8 cellular contexts compared by ENCODE assay signal in the genomic region with DNA sequence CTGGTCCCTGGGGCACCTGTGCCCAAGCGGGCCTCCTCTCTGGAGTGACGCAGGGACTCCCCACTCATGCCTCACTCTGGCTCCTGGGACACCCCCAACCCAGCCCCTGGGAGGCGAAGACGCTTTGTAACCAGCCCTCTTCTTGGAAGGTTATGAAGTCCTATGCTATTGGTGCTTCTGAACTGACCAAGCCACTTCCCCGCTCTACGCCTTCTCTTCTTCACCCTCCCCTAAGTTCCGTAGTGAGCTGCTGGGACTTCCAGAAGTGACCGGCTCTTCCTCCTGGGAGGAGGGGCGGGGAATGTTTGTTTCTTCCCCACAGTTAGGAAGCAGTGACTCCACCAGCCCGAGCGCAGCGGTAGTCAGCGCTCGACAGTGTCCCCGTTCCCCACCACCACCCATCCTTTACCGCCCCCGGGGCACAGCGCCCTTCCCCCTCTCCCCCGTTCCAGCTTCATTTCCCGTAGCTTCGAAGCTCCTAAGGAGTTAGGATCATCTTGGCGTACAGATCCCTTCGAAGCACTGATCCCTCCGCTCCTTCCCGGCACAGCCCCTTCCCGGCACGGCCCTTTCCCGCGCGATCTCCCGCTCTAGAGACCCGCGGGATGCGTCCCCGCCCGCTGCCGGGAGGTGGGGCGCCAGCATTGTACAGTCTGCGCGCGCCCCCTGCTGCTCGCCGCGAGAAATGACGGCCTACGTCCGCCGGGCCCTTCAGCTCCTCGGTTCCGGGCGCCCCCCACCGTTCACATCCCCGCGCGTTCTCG. TPM values are rescaled to one million over a fixed set of nuclear protein-coding genes. Genes with fewer than 3 reads are reported as not detected.
DNase-seq lines count a peak whose midpoint lies in the region; ATAC-seq and TF ChIP-seq lines count a peak whose summit lies in the region.

No MANE protein-coding gene starts in this region.

- TF ChIP-seq CTCF in PC-9 (conservative IDR thresholded peaks at IDR 0.05) (peak; percentile 99), fibroblast of lung (conservative IDR thresholded peaks at IDR 0.05 in 1 of 2, IDR thresholded peaks at IDR 0.05 in 1 of 2; ENCODE audit: low read depth in 1 of 2, low read length in 2 of 2) (peak; percentile 78 to 81)

- POLR2A ChIA-PET in PC-9 (lab: Charles Lee; ENCODE audit: unreplicated experiment), result interaction anchor here (0.5 to 0.6 kb wide), 2 partner anchors 87 to 183 kb away, joined by 3 read pairs; no protein-coding TSS in a partner anchor
- POLR2A ChIA-PET in naive thymus-derived CD4-positive, alpha-beta T cell (lab: Charles Lee), result interaction anchor here (0.6 to 1.5 kb wide), 6 partner anchors 11 to 91 kb away, joined by 3 to 7 read pairs (median 4); partner anchors contain the start of genes CCT7 and RAB11FIP5

- CTCF ChIA-PET in PC-9 (lab: Charles Lee), result interaction anchor here (0.5 to 2.5 kb wide), 13 partner anchors 35 to 1256 kb away, joined by 3 to 18 read pairs (median 8); no protein-coding TSS in a partner anchor
- CTCF ChIA-PET in naive thymus-derived CD4-positive, alpha-beta T cell (lab: Charles Lee), result interaction anchor here (0.6 to 2.9 kb wide), 39 partner anchors 9 to 1888 kb away, joined by 3 to 44 read pairs (median 4); partner anchors contain the start of genes CCT7 and TPRKB

- H3K9me3 ChIP-seq in PC-9 (ENCODE audit: insufficient read depth, low read depth) (no peaks in the 10 kb centered on the region), fibroblast of lung (ENCODE audit: control insufficient read depth, insufficient read depth, low read depth, low read length) (no peaks in the 10 kb centered on the region)
- H3K9me3 ChIP-seq in naive thymus-derived CD4-positive, alpha-beta T cell (ENCODE audit: control insufficient read depth in 2 of 3, low read length in 3 of 3), result no peaks in the 10 kb centered on the region

- peak; percentile 74 for ATAC-seq in GM21717 (IDR thresholded peaks at IDR 0.05; ENCODE audit: unreplicated experiment)
- peak; percentile 69 to 76 for ATAC-seq in activated T-cell treated with anti-CD3 and anti-CD28 coated beads, Interleukin-2, amount 50 U/mL, for 72 hours (replicated peaks in 1 of 2)
- ATAC-seq in naive thymus-derived CD4-positive, alpha-beta T cell, result peak; percentile 96
- peak; percentile 83 for ATAC-seq in stimulated activated effector memory CD8-positive, alpha-beta T cell treated with anti-CD3 and anti-CD28 coated beads, Interleukin-12 subunit alpha, Interleukin-12 subunit beta, amount 100 ng/mL, for 72 hours

- H3K27ac Mint-ChIP-seq in activated T-cell treated with anti-CD3 and anti-CD28 coated beads, Interleukin-2, amount 50 U/mL, for 72 hours, result no peak overlapping the region
- peak overlapping the region in 5 of 9 donors; percentile 28 to 88 (median 51) for H3K27ac Mint-ChIP-seq in naive thymus-derived CD4-positive, alpha-beta T cell
- peak overlapping the region; percentile 83 for H3K27ac Mint-ChIP-seq in stimulated activated effector memory CD8-positive, alpha-beta T cell treated with anti-CD3 and anti-CD28 coated beads, Interleukin-12 subunit alpha, Interleukin-12 subunit beta, amount 100 ng/mL, for 72 hours

- H3K4me2 ChIP-seq in PC-9, result peak overlapping the region; percentile 89
- H3K4me2 ChIP-seq in fibroblast of lung (ENCODE audit: extremely low read depth, insufficient read depth, low read length), result peak overlapping the region; percentile 76

- H3K4me1 ChIP-seq in PC-9 (replicated peaks; ENCODE audit: insufficient read depth) (peaks cover 19% of the 10 kb centered on the region), fibroblast of lung (ENCODE audit: control insufficient read depth, extremely low read depth, insufficient read depth, low read length) (peaks cover 9% of the 10 kb centered on the region)
- H3K4me1 ChIP-seq in naive thymus-derived CD4-positive, alpha-beta T cell (ENCODE audit: control insufficient read depth in 2 of 2, insufficient read depth in 2 of 2, low read length in 2 of 2), result peaks cover 15 to 20% of the 10 kb centered on the region in 2 donors

- no peaks in the 10 kb centered on the region for H3K79me2 ChIP-seq in PC-9 (ENCODE audit: low read depth)
- H3K79me2 ChIP-seq in fibroblast of lung (ENCODE audit: control insufficient read depth, insufficient read depth, low read length), result no peaks in the 10 kb centered on the region

- H2AFZ ChIP-seq in PC-9 (peak overlapping the region; percentile 86), fibroblast of lung (ENCODE audit: low read length) (peak overlapping the region; percentile 87)

- TF ChIP-seq RAD21 in Ishikawa (IDR thresholded peaks at IDR 0.05; ENCODE audit: low read depth), result peak; percentile 91

- H3K9me3 Mint-ChIP-seq in activated T-cell treated with anti-CD3 and anti-CD28 coated beads, Interleukin-2, amount 50 U/mL, for 72 hours, result no peaks in the 10 kb centered on the region
- peaks cover 0 to 3% (median 0%) of the 10 kb centered on the region in 11 donors for H3K9me3 Mint-ChIP-seq in naive thymus-derived CD4-positive, alpha-beta T cell
- no peaks in the 10 kb centered on the region for H3K9me3 Mint-ChIP-seq in stimulated activated effector memory CD8-positive, alpha-beta T cell treated with anti-CD3 and anti-CD28 coated beads, Interleukin-12 subunit alpha, Interleukin-12 subunit beta, amount 100 ng/mL, for 72 hours

- DNase-seq in DMS53 treated with DMSO at 0.1 percent for 48 hours (lab: John Stamatoyannopoulos, UW; ENCODE audit: unreplicated experiment) (peak; percentile 55), PC-9 (peak; percentile 63 to 83), fibroblast of lung (ENCODE audit: low read depth in 2 of 2) (peak; percentile 69 to 81)
- peak; percentile 92 to 94 for DNase-seq in activated T-cell treated with anti-CD3 and anti-CD28 coated beads, Interleukin-2, amount 50 U/mL, for 72 hours
- DNase-seq in naive thymus-derived CD4-positive, alpha-beta T cell, result peak; percentile 74 to 92 (median 88)
- DNase-seq in stimulated activated effector memory CD8-positive, alpha-beta T cell treated with anti-CD3 and anti-CD28 coated beads, Interleukin-12 subunit alpha, Interleukin-12 subunit beta, amount 100 ng/mL, for 72 hours (ENCODE audit: low spot score in 2 of 2), result peak; percentile 89 to 95

- H3K4me1 Mint-ChIP-seq in activated T-cell treated with anti-CD3 and anti-CD28 coated beads, Interleukin-2, amount 50 U/mL, for 72 hours (ENCODE audit: low read depth), result peaks cover 38% of the 10 kb centered on the region
- peaks cover 9 to 17% (median 12%) of the 10 kb centered on the region in 7 donors for H3K4me1 Mint-ChIP-seq in naive thymus-derived CD4-positive, alpha-beta T cell
- peaks cover 32% of the 10 kb centered on the region for H3K4me1 Mint-ChIP-seq in stimulated activated effector memory CD8-positive, alpha-beta T cell treated with anti-CD3 and anti-CD28 coated beads, Interleukin-12 subunit alpha, Interleukin-12 subunit beta, amount 100 ng/mL, for 72 hours

- peak overlapping the region; percentile 81 to 93 for H3K4me3 Mint-ChIP-seq in activated T-cell treated with anti-CD3 and anti-CD28 coated beads, Interleukin-2, amount 50 U/mL, for 72 hours
- H3K4me3 Mint-ChIP-seq in naive thymus-derived CD4-positive, alpha-beta T cell, result peak overlapping the region; percentile 83 to 92 (median 90)
- peak overlapping the region; percentile 88 for H3K4me3 Mint-ChIP-seq in stimulated activated effector memory CD8-positive, alpha-beta T cell treated with anti-CD3 and anti-CD28 coated beads, Interleukin-12 subunit alpha, Interleukin-12 subunit beta, amount 100 ng/mL, for 72 hours

- intact Hi-C loops in PC-9 (cut with micrococcal nuclease; ENCODE audit: unreplicated experiment), result loop anchor here (1.0 to 5.0 kb wide), 3 partner anchors 35 to 285 kb away; no protein-coding TSS in a partner anchor
- intact Hi-C loops in naive thymus-derived CD4-positive, alpha-beta T cell (cut with micrococcal nuclease), result loop anchor here (1.0 to 5.0 kb wide), 15 partner anchors 14 to 406 kb away; partner anchors contain the start of genes CCT7 (in 2 of the 2), SFXN5 (in 2 of the 2), EXOC6B (in 1 of the 2) and RAB11FIP5 (in 1 of the 2)

- H3K4me3 ChIP-seq in PC-9, result peak overlapping the region; percentile 61
- H3K4me3 ChIP-seq in fibroblast of lung (replicated peaks in 1 of 4; ENCODE audit: control extremely low read depth in 1 of 4, insufficient read depth in 1 of 4, low read depth in 3 of 4, low read length in 4 of 4), result peak overlapping the region; percentile 30 to 70 (median 58)
- peak overlapping the region; percentile 67 for H3K4me3 ChIP-seq in naive thymus-derived CD4-positive, alpha-beta T cell (ENCODE audit: low read length)

- H3K27me3 Mint-ChIP-seq in activated T-cell treated with anti-CD3 and anti-CD28 coated beads, Interleukin-2, amount 50 U/mL, for 72 hours (ENCODE audit: low read depth), result peaks cover 58% of the 10 kb centered on the region
- H3K27me3 Mint-ChIP-seq in naive thymus-derived CD4-positive, alpha-beta T cell, result peaks cover 22 to 72% (median 29%) of the 10 kb centered on the region in 5 donors

- peaks cover 55% of the 10 kb centered on the region for H3K27me3 ChIP-seq in PC-9 (ENCODE audit: insufficient read depth, low read depth)
- H3K27me3 ChIP-seq in fibroblast of lung (ENCODE audit: control insufficient read depth, insufficient read depth, low read length), result peaks cover 10% of the 10 kb centered on the region
- H3K27me3 ChIP-seq in naive thymus-derived CD4-positive, alpha-beta T cell (ENCODE audit: control insufficient read depth in 2 of 2, insufficient read depth in 2 of 2, low read length in 2 of 2), result peaks cover 0 to 3% of the 10 kb centered on the region in 2 donors

- H3K36me3 Mint-ChIP-seq in activated T-cell treated with anti-CD3 and anti-CD28 coated beads, Interleukin-2, amount 50 U/mL, for 72 hours (ENCODE audit: insufficient read depth in 2 of 2), result no peaks in the 10 kb centered on the region
- H3K36me3 Mint-ChIP-seq in naive thymus-derived CD4-positive, alpha-beta T cell, result no peaks in the 10 kb centered on the region
- no peaks in the 10 kb centered on the region for H3K36me3 Mint-ChIP-seq in stimulated activated effector memory CD8-positive, alpha-beta T cell treated with anti-CD3 and anti-CD28 coated beads, Interleukin-12 subunit alpha, Interleukin-12 subunit beta, amount 100 ng/mL, for 72 hours

- no TSS peak for BruUV-seq in PC-9 (replicated peaks; lab: Mats Ljungman, UMichigan)

- H3K36me3 ChIP-seq in PC-9 (ENCODE audit: low read depth) (no peaks in the 10 kb centered on the region), fibroblast of lung (ENCODE audit: control insufficient read depth, insufficient read depth, low read length) (no peaks in the 10 kb centered on the region)
- no peaks in the 10 kb centered on the region for H3K36me3 ChIP-seq in naive thymus-derived CD4-positive, alpha-beta T cell (ENCODE audit: control insufficient read depth in 2 of 3, insufficient read depth in 3 of 3, low read length in 3 of 3)

- H3K27ac ChIP-seq in PC-9 (no peak overlapping the region), fibroblast of lung (ENCODE audit: insufficient read depth, low read length) (no peak overlapping the region)
- no peak overlapping the region for H3K27ac ChIP-seq in naive thymus-derived CD4-positive, alpha-beta T cell (ENCODE audit: low read depth, low read length)

- H3K9me2 ChIP-seq in PC-9 (ENCODE audit: insufficient read depth), result no peaks in the 10 kb centered on the region

- no peaks in the 10 kb centered on the region for H4K20me1 ChIP-seq in PC-9 (ENCODE audit: insufficient read depth)
- H4K20me1 ChIP-seq in fibroblast of lung (ENCODE audit: control insufficient read depth, extremely low read depth, insufficient read depth, low read length), result no peaks in the 10 kb centered on the region

- TF ChIP-seq EP300 in Ishikawa (IDR thresholded peaks at IDR 0.05; ENCODE audit: borderline replicate concordance), result no peak

- H3K9ac ChIP-seq in fibroblast of lung (ENCODE audit: insufficient read depth, low read length), result peak overlapping the region; percentile 53

- H3F3A ChIP-seq in PC-9 (ENCODE audit: insufficient read depth, low read depth), result peaks cover 4% of the 10 kb centered on the region; the same call in 1 of the 2 replicates

RNA-seq across cellular contexts. Expression of gene NOTO, which starts 25.3 kb away (rescaled TPM):
- not detected in 2 replicates for total RNA-seq in PC-9 (2021)
- total RNA-seq in activated T-cell treated with anti-CD3 and anti-CD28 coated beads, Interleukin-2, amount 50 U/mL, for 72 hours, result not detected
- total RNA-seq in fibroblast of lung, result not detected in 2 replicates
- polyA plus RNA-seq in fibroblast of lung, result not detected in 2 replicates
- polyA plus RNA-seq in fibroblast of lung (2012), result not detected in 2 replicates
- polyA minus RNA-seq in fibroblast of lung (ENCODE audit: low replicate concordance), result not detected in 2 replicates
- not detected for total RNA-seq in naive thymus-derived CD4-positive, alpha-beta T cell
- polyA plus RNA-seq in naive thymus-derived CD4-positive, alpha-beta T cell, result not detected

RNA-seq across cellular contexts. Expression of gene SMYD5, which starts 37.0 kb away (rescaled TPM):
- total RNA-seq in PC-9 (2021) (28.3 and 32.0 TPM in 2 replicates), fibroblast of lung (18.0 and 19.0 TPM in 2 replicates)
- total RNA-seq in activated T-cell treated with anti-CD3 and anti-CD28 coated beads, Interleukin-2, amount 50 U/mL, for 72 hours, result 10 to 100 TPM; 32.5 to 35.4 TPM
- polyA plus RNA-seq in fibroblast of lung, result 16.9 and 18.5 TPM in 2 replicates
- polyA plus RNA-seq in fibroblast of lung (2012), result 20.5 and 23.5 TPM in 2 replicates
- polyA minus RNA-seq in fibroblast of lung (ENCODE audit: low replicate concordance), result 75.8 and 84.9 TPM in 2 replicates
- total RNA-seq in naive thymus-derived CD4-positive, alpha-beta T cell, result 10 to 100 TPM; 25.1 to 76.2 (median 42.7) TPM
- polyA plus RNA-seq in naive thymus-derived CD4-positive, alpha-beta T cell, result 10 to 100 TPM; 25.6 to 28.0 TPM

RNA-seq across cellular contexts. Expression of gene PRADC1, which starts 56.0 kb away (rescaled TPM):
- total RNA-seq in PC-9 (2021) (8.9 and 9.4 TPM in 2 replicates), fibroblast of lung (6.7 and 11.7 TPM in 2 replicates)
- total RNA-seq in activated T-cell treated with anti-CD3 and anti-CD28 coated beads, Interleukin-2, amount 50 U/mL, for 72 hours, result 10 to 100 TPM; 15.0 to 17.3 TPM
- polyA plus RNA-seq in fibroblast of lung, result 12.3 and 17.6 TPM in 2 replicates
- polyA plus RNA-seq in fibroblast of lung (2012), result 17.7 and 27.6 TPM in 2 replicates
- polyA minus RNA-seq in fibroblast of lung (ENCODE audit: low replicate concordance), result 25.4 and 40.9 TPM in 2 replicates
- 1 to 10 TPM; 4.3 to 8.8 (median 6.9) TPM for total RNA-seq in naive thymus-derived CD4-positive, alpha-beta T cell
- polyA plus RNA-seq in naive thymus-derived CD4-positive, alpha-beta T cell, result 10 to 100 TPM; 25.1 to 29.5 TPM

RNA-seq across cellular contexts. Expression of gene CCT7, which starts 57.0 kb away (rescaled TPM):
- 295 and 319 TPM in 2 replicates for total RNA-seq in PC-9 (2021)
- 100 to 1,000 TPM; 305 to 384 TPM for total RNA-seq in activated T-cell treated with anti-CD3 and anti-CD28 coated beads, Interleukin-2, amount 50 U/mL, for 72 hours
- 262 and 299 TPM in 2 replicates for total RNA-seq in fibroblast of lung
- polyA plus RNA-seq in fibroblast of lung, result 233 and 319 TPM in 2 replicates
- 212 and 310 TPM in 2 replicates for polyA plus RNA-seq in fibroblast of lung (2012)
- polyA minus RNA-seq in fibroblast of lung (ENCODE audit: low replicate concordance), result 233 and 525 TPM in 2 replicates
- 100 to 1,000 TPM; 118 to 322 (median 181) TPM for total RNA-seq in naive thymus-derived CD4-positive, alpha-beta T cell
- polyA plus RNA-seq in naive thymus-derived CD4-positive, alpha-beta T cell, result 100 to 1,000 TPM; 284 to 298 TPM
